ENCODE assay signal across 13 cellular contexts in the genomic region with DNA sequence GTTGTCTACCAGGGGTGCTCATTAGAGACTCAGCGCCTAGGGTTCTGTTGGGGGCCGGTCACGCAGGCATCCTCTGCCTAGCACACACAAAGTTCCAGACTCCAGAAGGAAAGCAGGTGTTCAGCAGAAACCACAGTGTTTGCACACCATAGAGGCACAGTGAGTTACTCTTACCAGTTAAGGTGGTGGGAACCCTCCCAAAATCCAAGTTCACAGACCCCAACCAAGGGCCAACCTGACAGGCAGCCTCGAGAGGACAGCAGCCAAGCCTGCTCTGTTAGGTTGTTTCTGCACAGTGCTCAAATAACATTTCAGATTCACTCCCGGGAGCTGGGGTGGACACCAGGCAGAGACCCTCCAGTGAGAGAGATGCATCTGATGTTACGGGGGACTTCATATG. TPM values are rescaled to one million over a fixed set of nuclear protein-coding genes. Genes with fewer than 3 reads are reported as not detected.
DNase-seq lines count a peak whose midpoint lies in the region; ATAC-seq and TF ChIP-seq lines count a peak whose summit lies in the region.
"Had no signal": no experiment of that assay in that cellular context is flagged by ENCODE, and none has a peak within 500 bp of the region (broad histone marks: within the 10 kb centered on the region; RNA-seq: fewer than 3 reads in every experiment).

No MANE protein-coding gene starts in this region.

- H3K4me3 Mint-ChIP-seq in CD4-positive, alpha-beta T cell, result no peak overlapping the region
- peak overlapping the region; percentile 25 for H3K4me3 Mint-ChIP-seq in T-helper 17 cell

- intact Hi-C loops in CD4-positive, alpha-beta T cell (cut with DNase I, micrococcal nuclease), result no loop called here
- intact Hi-C loops in sciatic nerve (cut with DNase I), result no loop called here

- no peak for ATAC-seq in CD4-positive, alpha-beta T cell (ENCODE audit: poor library complexity)
- ATAC-seq in T-helper 17 cell (no peak), sciatic nerve (no peak), GM21367 (IDR thresholded peaks at IDR 0.05; ENCODE audit: unreplicated experiment) (no peak)
- ATAC-seq: PC-3 had no signal

- H3K9me3 Mint-ChIP-seq in CD4-positive, alpha-beta T cell, result no peaks in the 10 kb centered on the region

- POLR2A ChIA-PET in CD4-positive, alpha-beta T cell (lab: Charles Lee), result no interaction called here

- H3K27me3 ChIP-seq in CD4-positive, alpha-beta T cell (ENCODE audit: control insufficient read depth, insufficient read depth, low read length), result no peaks in the 10 kb centered on the region

- peak overlapping the region; percentile 12 for H3K27ac Mint-ChIP-seq in CD4-positive, alpha-beta T cell
- peak overlapping the region; percentile 89 for H3K27ac Mint-ChIP-seq in T-helper 17 cell

- H3K27me3 Mint-ChIP-seq in CD4-positive, alpha-beta T cell, result no peaks in the 10 kb centered on the region
- H3K27me3 Mint-ChIP-seq in T-helper 17 cell, result no peaks in the 10 kb centered on the region

- H3K36me3 Mint-ChIP-seq in CD4-positive, alpha-beta T cell (ENCODE audit: low read depth), result peaks cover 100% of the 10 kb centered on the region
- peaks cover 9% of the 10 kb centered on the region for H3K36me3 Mint-ChIP-seq in T-helper 17 cell (ENCODE audit: low read depth)

- CTCF ChIA-PET in CD4-positive, alpha-beta T cell (lab: Charles Lee), result no interaction called here

- H3K4me1 Mint-ChIP-seq in CD4-positive, alpha-beta T cell (ENCODE audit: low read depth), result peaks cover 38% of the 10 kb centered on the region
- H3K4me1 Mint-ChIP-seq in T-helper 17 cell, result peaks cover 30% of the 10 kb centered on the region

- no peak overlapping the region for H3K27ac ChIP-seq in CD4-positive, alpha-beta T cell (ENCODE audit: low read depth, low read length)
- H3K27ac ChIP-seq: KMS-11 had no signal

- TF ChIP-seq CTCF in CD4-positive, alpha-beta T cell (IDR thresholded peaks at IDR 0.05), result no peak

- no peak for DNase-seq in CD4-positive, alpha-beta T cell
- DNase-seq in T-helper 17 cell, result no peak
- DNase-seq in islet precursor cell, result peak; percentile 18
- peak; percentile 36 for DNase-seq in sciatic nerve (ENCODE audit: low spot score)
- no peak for DNase-seq in mucosa of gallbladder (ENCODE audit: low spot score)
- no peak for DNase-seq in NCI-H526 treated with DMSO at 0.1 percent for 48 hours (lab: John Stamatoyannopoulos, UW)
- DNase-seq: AML-193, NCI-H1092, NCI-H226, NCI-H748 treated with DMSO at 0.1 percent for 48 hours had no signal

- no peaks in the 10 kb centered on the region for H3K9me3 ChIP-seq in CD4-positive, alpha-beta T cell (ENCODE audit: control insufficient read depth, low read length)
- H3K9me3 ChIP-seq in T-helper 17 cell (ENCODE audit: control insufficient read depth, low read length, poor library complexity, severe bottlenecking), result no peaks in the 10 kb centered on the region

RNA-seq across cellular contexts. Expression of gene SECISBP2, which starts 36.2 kb away (rescaled TPM):
- total RNA-seq in CD4-positive, alpha-beta T cell, result 100 to 1,000 TPM; 109 to 112 TPM
- total RNA-seq in T-helper 17 cell (100 to 1,000 TPM; 106 to 115 TPM), sciatic nerve (64.7 TPM), mucosa of gallbladder (36.5 TPM)

RNA-seq across cellular contexts. Expression of gene CKS2, which starts 43.5 kb away (rescaled TPM):
- 1 to 10 TPM; 5.6 to 6.9 TPM for total RNA-seq in CD4-positive, alpha-beta T cell
- 10 to 100 TPM; 11.9 to 18.1 TPM for total RNA-seq in T-helper 17 cell
- total RNA-seq in sciatic nerve, result 4.6 TPM
- 10.6 TPM for total RNA-seq in mucosa of gallbladder

Comparison
In these comparisons a context has a peak if more than half of its experiments do, and no peak if none do; other contexts are left out.
1. DNase-seq: peak in islet precursor cell (single experiment) and sciatic nerve (single experiment); none in CD4-positive, alpha-beta T cell (0 of 10), T-helper 17 cell (0 of 3), mucosa of gallbladder (single experiment) and NCI-H526 treated with DMSO at 0.1 percent for 48 hours (single experiment).